ENCODE assay signal across 8 cellular contexts in the genomic region with DNA sequence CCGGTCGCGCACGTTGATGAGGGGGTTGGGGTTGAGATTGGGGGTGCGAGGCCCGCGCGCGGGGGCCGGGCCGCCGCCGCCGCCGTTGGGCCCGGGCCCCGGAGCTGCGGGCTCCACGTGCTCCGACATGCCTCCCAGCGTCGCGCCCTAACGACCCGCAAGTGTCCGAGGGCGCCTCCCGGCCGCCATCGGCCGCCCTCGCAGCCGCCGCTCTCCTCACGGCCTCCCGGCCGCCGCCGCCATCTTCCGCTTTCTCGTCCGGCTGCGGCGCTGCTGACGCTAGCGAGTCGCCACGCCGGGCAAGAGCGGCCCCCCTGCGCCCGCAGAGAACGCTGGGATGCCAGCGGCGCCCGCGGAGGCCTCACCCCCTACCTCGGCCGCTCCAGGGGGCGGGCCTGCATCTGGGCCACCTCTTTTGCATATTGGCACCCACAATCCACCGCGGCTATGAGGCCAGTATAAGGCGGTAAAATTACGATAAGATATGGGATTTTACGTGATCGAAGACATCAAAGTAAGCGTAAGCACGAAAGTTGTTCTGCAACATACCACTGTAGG. TPM values are rescaled to one million over a fixed set of nuclear protein-coding genes. Genes with fewer than 3 reads are reported as not detected.
DNase-seq lines count a peak whose midpoint lies in the region; ATAC-seq and TF ChIP-seq lines count a peak whose summit lies in the region.

Gene TMEM259, minus strand, starts transcription at position 256 of the 558 bp plus-strand sequence. Its CDS starts 127 bp downstream, at position 129.

- no peaks in the 10 kb centered on the region for H3K9me3 Mint-ChIP-seq in activated T-cell treated with anti-CD3 and anti-CD28 coated beads, Interleukin-2, amount 50 U/mL, for 4 hours

- H3K9ac ChIP-seq in muscle layer of colon (ENCODE audit: low read length): peak within 1 kb of the TSS; percentile 75

- peaks cover 16 to 46% (median 37%) of the 10 kb centered on the region in 4 donors for H3K4me1 ChIP-seq in Peyer's patch
- peaks cover 44% of the 10 kb centered on the region for H3K4me1 ChIP-seq in muscle layer of colon (ENCODE audit: insufficient read depth, low read length)

- H3K36me3 ChIP-seq in KOPT-K1 (ENCODE audit: insufficient read depth, low read length) (peaks cover 35% of the 10 kb centered on the region), Peyer's patch (no peaks in the 10 kb centered on the region), muscle layer of colon (ENCODE audit: insufficient read depth, low read length) (no peaks in the 10 kb centered on the region)

- DNase-seq in DMS79 treated with DMSO at 0.1 percent for 48 hours (lab: John Stamatoyannopoulos, UW): peak; percentile 95
- peak; percentile 97 to 99 (median 98) for DNase-seq in Peyer's patch
- peak; percentile 98 for DNase-seq in activated T-cell treated with anti-CD3 and anti-CD28 coated beads, Interleukin-2, amount 50 U/mL, for 4 hours
- DNase-seq in erythroblast (lab: John Stamatoyannopoulos, UW): peak; percentile 98 to 99
- DNase-seq in stimulated activated CD8-positive, alpha-beta memory T cell treated with anti-CD3 and anti-CD28 coated beads, Interleukin-7, amount 100 ng/mL, for 1 hour (ENCODE audit: low read depth in 2 of 2): peak; percentile 94 to 97

- peaks cover 2% of the 10 kb centered on the region for H3K36me3 Mint-ChIP-seq in activated T-cell treated with anti-CD3 and anti-CD28 coated beads, Interleukin-2, amount 50 U/mL, for 4 hours (ENCODE audit: insufficient read depth)

- H3K27ac ChIP-seq in KOPT-K1 (ENCODE audit: low read depth, low read length, poor library complexity, severe bottlenecking) (peak within 1 kb of the TSS; percentile 76), Peyer's patch (peak within 1 kb of the TSS; percentile 87 to 95 (median 90)), muscle layer of colon (ENCODE audit: low read depth, low read length) (peak within 1 kb of the TSS; percentile 84)

- TF ChIP-seq CTCF in Peyer's patch (IDR thresholded peaks at IDR 0.05): no peak

- H3K4me3 Mint-ChIP-seq in activated T-cell treated with anti-CD3 and anti-CD28 coated beads, Interleukin-2, amount 50 U/mL, for 4 hours: peak within 1 kb of the TSS; percentile 92

- peaks cover 36% of the 10 kb centered on the region for H3K4me1 Mint-ChIP-seq in activated T-cell treated with anti-CD3 and anti-CD28 coated beads, Interleukin-2, amount 50 U/mL, for 4 hours (ENCODE audit: low read depth)

- H3K27me3 ChIP-seq in Peyer's patch (no peaks in the 10 kb centered on the region), muscle layer of colon (ENCODE audit: control insufficient read depth in 1 of 2, insufficient read depth in 2 of 2, low read length in 2 of 2) (no peaks in the 10 kb centered on the region)

- peak; percentile 75 for ATAC-seq in GM21786 (IDR thresholded peaks at IDR 0.05; ENCODE audit: unreplicated experiment)
- ATAC-seq in activated T-cell treated with anti-CD3 and anti-CD28 coated beads, Interleukin-2, amount 50 U/mL, for 4 hours: peak; percentile 92

- H3K4me3 ChIP-seq in Peyer's patch (peak within 1 kb of the TSS; percentile 89 to 98 (median 92)), muscle layer of colon (ENCODE audit: low read depth in 1 of 2, low read length in 2 of 2) (peak within 1 kb of the TSS; percentile 59 to 81)

- H3K9me3 ChIP-seq in KOPT-K1 (ENCODE audit: insufficient read depth, low read length, poor library complexity, severe bottlenecking) (no peaks in the 10 kb centered on the region), Peyer's patch (no peaks in the 10 kb centered on the region), muscle layer of colon (ENCODE audit: low read length) (no peaks in the 10 kb centered on the region)

- TF ChIP-seq POLR2A in Peyer's patch (IDR thresholded peaks at IDR 0.05) (peak; percentile 50 to 72), erythroblast (IDR thresholded peaks at IDR 0.05; ENCODE audit: low read length) (no peak)

- H3K27me3 Mint-ChIP-seq in activated T-cell treated with anti-CD3 and anti-CD28 coated beads, Interleukin-2, amount 50 U/mL, for 4 hours (ENCODE audit: low read depth): no peaks in the 10 kb centered on the region

RNA-seq across cellular contexts. Expression of gene TMEM259, which starts in this region (rescaled TPM):
- total RNA-seq in Peyer's patch: 100 to 1,000 TPM; 287 to 409 (median 366) TPM
- 100 to 1,000 TPM; 197 to 210 (median 204) TPM for total RNA-seq in activated T-cell treated with anti-CD3 and anti-CD28 coated beads, Interleukin-2, amount 50 U/mL, for 4 hours

Comparison
In these comparisons a context has a peak if more than half of its experiments do, and no peak if none do; other contexts are left out.
1. Peak in every context shown above with its lines: DNase-seq, ATAC-seq, H3K4me3 ChIP-seq and H3K27ac ChIP-seq.